In genomic region chr1:1918901-1919303, GRCh38 we compare ENCODE assay signal across 8 cellular contexts. TPM values are rescaled to one million over a fixed set of nuclear protein-coding genes. Genes with fewer than 3 reads are reported as not detected.
DNase-seq lines count a peak whose midpoint lies in the region; ATAC-seq and TF ChIP-seq lines count a peak whose summit lies in the region.

Gene TMEM52 (minus strand): TSS chr1:1919279. CDS start chr1:1919265, 14 bp downstream.

- no peaks in the 10 kb centered on the region for H3K36me3 ChIP-seq in lower lobe of right lung

- H3K36me3 Mint-ChIP-seq in activated CD8-positive, alpha-beta memory T cell treated with anti-CD3 and anti-CD28 coated beads, Interleukin-2, amount 10 ng/mL, durations not matched to agents 7 days and 5 days: no peaks in the 10 kb centered on the region
- H3K36me3 Mint-ChIP-seq in activated naive CD8-positive, alpha-beta T cell treated with anti-CD3 and anti-CD28 coated beads for 36 hours: no peaks in the 10 kb centered on the region

- peak within 1 kb of the TSS; percentile 65 for H3K4me3 ChIP-seq in lower lobe of right lung

- peaks cover 13% of the 10 kb centered on the region for H3K4me1 ChIP-seq in lower lobe of right lung

- H3K27ac Mint-ChIP-seq in activated CD8-positive, alpha-beta memory T cell treated with anti-CD3 and anti-CD28 coated beads, Interleukin-2, amount 10 ng/mL, durations not matched to agents 7 days and 5 days: peak within 1 kb of the TSS; percentile 24
- H3K27ac Mint-ChIP-seq in activated naive CD8-positive, alpha-beta T cell treated with anti-CD3 and anti-CD28 coated beads for 36 hours: no peak within 1 kb of the TSS

- intact Hi-C loops in lower lobe of right lung (cut with DNase I): no loop called here

- H3K9me3 ChIP-seq in lower lobe of right lung: no peaks in the 10 kb centered on the region

- no peak for TF ChIP-seq CTCF in lower lobe of right lung (IDR thresholded peaks at IDR 0.05)

- H3K4me3 Mint-ChIP-seq in activated CD8-positive, alpha-beta memory T cell treated with anti-CD3 and anti-CD28 coated beads, Interleukin-2, amount 10 ng/mL, durations not matched to agents 7 days and 5 days: peak within 1 kb of the TSS; percentile 63
- H3K4me3 Mint-ChIP-seq in activated naive CD8-positive, alpha-beta T cell treated with anti-CD3 and anti-CD28 coated beads for 36 hours: peak within 1 kb of the TSS; percentile 55

- CTCF ChIA-PET in activated CD8-positive, alpha-beta memory T cell treated with anti-CD3 and anti-CD28 coated beads, Interleukin-2, amount 10 ng/mL, durations not matched to agents 7 days and 5 days (lab: Charles Lee): interaction anchor here (2.9 kb wide), 1 partner anchor 10 kb away, joined by 12 read pairs; no protein-coding TSS in a partner anchor

- DNase-seq in activated CD8-positive, alpha-beta memory T cell treated with anti-CD3 and anti-CD28 coated beads, Interleukin-2, amount 10 ng/mL, durations not matched to agents 7 days and 5 days: no peak
- DNase-seq in activated CD8-positive, alpha-beta memory T cell treated with anti-CD3 and anti-CD28 coated beads for 24 hours: no peak
- no peak for DNase-seq in activated naive CD8-positive, alpha-beta T cell treated with anti-CD3 and anti-CD28 coated beads for 36 hours
- DNase-seq in lower lobe of right lung: no peak
- no peak for DNase-seq in HCEC 1CT
- DNase-seq in KG1 (lab: John Stamatoyannopoulos, UW): no peak
- no peak for DNase-seq in DMS153 (lab: John Stamatoyannopoulos, UW)

- H3K27ac ChIP-seq in lower lobe of right lung: peak within 1 kb of the TSS; percentile 68

- H3K4me1 Mint-ChIP-seq in activated CD8-positive, alpha-beta memory T cell treated with anti-CD3 and anti-CD28 coated beads, Interleukin-2, amount 10 ng/mL, durations not matched to agents 7 days and 5 days: peaks cover 6% of the 10 kb centered on the region
- H3K4me1 Mint-ChIP-seq in activated naive CD8-positive, alpha-beta T cell treated with anti-CD3 and anti-CD28 coated beads for 36 hours: peaks cover 3% of the 10 kb centered on the region

- ATAC-seq in activated CD8-positive, alpha-beta memory T cell treated with anti-CD3 and anti-CD28 coated beads, Interleukin-2, amount 10 ng/mL, durations not matched to agents 7 days and 5 days: peak; percentile 41
- ATAC-seq in HG03196 (IDR thresholded peaks at IDR 0.05; ENCODE audit: unreplicated experiment) (peak; percentile 12), lower lobe of right lung (peak; percentile 30 to 49)

- H3K27me3 Mint-ChIP-seq in activated CD8-positive, alpha-beta memory T cell treated with anti-CD3 and anti-CD28 coated beads, Interleukin-2, amount 10 ng/mL, durations not matched to agents 7 days and 5 days: peaks cover 9% of the 10 kb centered on the region
- no peaks in the 10 kb centered on the region for H3K27me3 Mint-ChIP-seq in activated naive CD8-positive, alpha-beta T cell treated with anti-CD3 and anti-CD28 coated beads for 36 hours

- H3K9me3 Mint-ChIP-seq in activated CD8-positive, alpha-beta memory T cell treated with anti-CD3 and anti-CD28 coated beads, Interleukin-2, amount 10 ng/mL, durations not matched to agents 7 days and 5 days (ENCODE audit: low read depth): no peaks in the 10 kb centered on the region
- no peaks in the 10 kb centered on the region for H3K9me3 Mint-ChIP-seq in activated naive CD8-positive, alpha-beta T cell treated with anti-CD3 and anti-CD28 coated beads for 36 hours

- no peaks in the 10 kb centered on the region for H3K27me3 ChIP-seq in lower lobe of right lung (ENCODE audit: low read depth)

RNA-seq across cellular contexts. Expression of gene TMEM52, which starts in this region (rescaled TPM):
- total RNA-seq in activated CD8-positive, alpha-beta memory T cell treated with anti-CD3 and anti-CD28 coated beads, Interleukin-2, amount 10 ng/mL, durations not matched to agents 7 days and 5 days: not detected
- 1 to 10 TPM; 2.4 to 2.7 TPM for total RNA-seq in activated naive CD8-positive, alpha-beta T cell treated with anti-CD3 and anti-CD28 coated beads for 36 hours
- total RNA-seq in lower lobe of right lung: 1.4 TPM

Comparison
In these comparisons a context has a peak if more than half of its experiments do, and no peak if none do; other contexts are left out.
1. Peak in ATAC-seq in activated CD8-positive, alpha-beta memory T cell treated with anti-CD3 and anti-CD28 coated beads, Interleukin-2, amount 10 ng/mL, durations not matched to agents 7 days and 5 days; RNA of the gene not detected or under 1 TPM.